In the genomic region with DNA sequence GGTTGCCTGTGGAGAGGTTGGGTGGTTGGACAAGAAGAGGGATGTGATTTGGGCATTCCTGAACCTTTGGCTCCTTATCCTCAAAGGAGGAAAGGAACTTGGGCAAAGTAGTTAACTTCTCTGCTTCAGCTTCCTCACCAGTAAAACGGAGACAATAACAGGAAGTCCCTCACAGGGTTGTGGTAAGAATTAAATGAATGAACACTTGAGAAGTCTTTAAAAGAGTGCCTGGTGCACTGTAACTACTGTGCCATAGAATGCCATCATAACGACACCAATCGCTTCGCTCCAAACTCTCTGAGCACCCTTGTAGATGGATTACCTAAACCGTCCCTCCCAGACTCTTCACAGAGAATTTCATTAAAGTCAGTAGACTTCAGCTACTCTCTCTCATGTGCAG, we compare ENCODE assay signal across 16 cellular contexts. TPM values are rescaled to one million over a fixed set of nuclear protein-coding genes. Genes with fewer than 3 reads are reported as not detected.
A peak's percentile ranks its signal among the peaks of the same experiment; 100 is the strongest.
DNase-seq lines count a peak whose midpoint lies in the region; ATAC-seq and TF ChIP-seq lines count a peak whose summit lies in the region.
"Had no signal": no experiment of that assay in that cellular context is flagged by ENCODE, and none has a peak within 500 bp of the region (broad histone marks: within the 10 kb centered on the region; RNA-seq: fewer than 3 reads in every experiment).

No MANE protein-coding gene starts in this region.

- peaks cover 32% of the 10 kb centered on the region for H3K36me3 Mint-ChIP-seq in CD4-positive, alpha-beta T cell (ENCODE audit: low read depth)
- H3K36me3 Mint-ChIP-seq in central memory CD8-positive, alpha-beta T cell (ENCODE audit: insufficient read depth): peaks cover 7% of the 10 kb centered on the region

- no peak for DNase-seq in CD4-positive, alpha-beta T cell
- DNase-seq in central memory CD8-positive, alpha-beta T cell (ENCODE audit: low spot score in 2 of 2): no peak
- no peak for DNase-seq in cortex of kidney (lab: John Stamatoyannopoulos, UW)
- no peak for DNase-seq in foreskin melanocyte
- DNase-seq in GM13976 (ENCODE audit: low spot score): no peak
- DNase-seq: H9; mammary epithelial cell; NCI-H226; posterior cingulate gyrus; stimulated activated naive CD4-positive, alpha-beta T cell treated with Interleukin-2 at 50 U/mL for 16 hours had no signal

- intact Hi-C loops in CD4-positive, alpha-beta T cell (cut with DNase I, micrococcal nuclease): no loop called here

- no peaks in the 10 kb centered on the region for H3K9me3 ChIP-seq in CD4-positive, alpha-beta T cell (ENCODE audit: control insufficient read depth, low read length)
- H3K9me3 ChIP-seq in KOPT-K1 (ENCODE audit: insufficient read depth, low read length, poor library complexity, severe bottlenecking): no peaks in the 10 kb centered on the region

- no peak overlapping the region for H3K27ac ChIP-seq in CD4-positive, alpha-beta T cell (ENCODE audit: low read depth, low read length)
- H3K27ac ChIP-seq in KOPT-K1 (ENCODE audit: low read depth, low read length, poor library complexity, severe bottlenecking): peak overlapping the region; percentile 38
- H3K27ac ChIP-seq: C4-2B, cardiac muscle cell had no signal

- H3K27ac Mint-ChIP-seq in CD4-positive, alpha-beta T cell: peak overlapping the region; percentile 89
- peak overlapping the region; percentile 70 for H3K27ac Mint-ChIP-seq in central memory CD8-positive, alpha-beta T cell (ENCODE audit: low read depth)

- POLR2A ChIA-PET in CD4-positive, alpha-beta T cell (lab: Charles Lee): interaction anchor here (1.0 to 2.6 kb wide), 4 partner anchors 10 to 204 kb away, joined by 3 to 14 read pairs (median 7); a partner anchor contains a TSS

- H3K36me3 ChIP-seq in KOPT-K1 (ENCODE audit: insufficient read depth, low read length): no peaks in the 10 kb centered on the region
- H3K36me3 ChIP-seq: cardiac muscle cell had no signal

- peak overlapping the region; percentile 16 for H3K4me3 Mint-ChIP-seq in CD4-positive, alpha-beta T cell
- no peak overlapping the region for H3K4me3 Mint-ChIP-seq in central memory CD8-positive, alpha-beta T cell
- H3K4me3 Mint-ChIP-seq: H9 had no signal

- H3K27me3 Mint-ChIP-seq in CD4-positive, alpha-beta T cell: no peaks in the 10 kb centered on the region
- H3K27me3 Mint-ChIP-seq in central memory CD8-positive, alpha-beta T cell: no peaks in the 10 kb centered on the region

- peak; percentile 93 for ATAC-seq in CD4-positive, alpha-beta T cell (ENCODE audit: poor library complexity)
- ATAC-seq in GM18511 (IDR thresholded peaks at IDR 0.05; ENCODE audit: unreplicated experiment): peak; percentile 63
- ATAC-seq in central memory CD8-positive, alpha-beta T cell (replicated peaks; ENCODE audit: extremely low read depth, poor library complexity, severe bottlenecking): peak; percentile 82
- ATAC-seq in HG02852 (IDR thresholded peaks at IDR 0.05; ENCODE audit: unreplicated experiment): no peak
- ATAC-seq: esophagus mucosa had no signal

- in situ Hi-C loops in GM13976 (cut with MboI; ENCODE audit: low sequenced_read_pairs, unreplicated experiment): loop anchor here (25.0 kb wide), 2 partner anchors 111 to 286 kb away; a partner anchor contains a TSS

- no peak for TF ChIP-seq CTCF in CD4-positive, alpha-beta T cell (IDR thresholded peaks at IDR 0.05)
- TF ChIP-seq CTCF in GM13976 (IDR thresholded peaks at IDR 0.05; ENCODE audit: borderline replicate concordance, control extremely low read depth, extremely low read depth, insufficient read depth, missing control alignments): no peak

- H3K4me1 Mint-ChIP-seq in CD4-positive, alpha-beta T cell (ENCODE audit: low read depth): peaks cover 28% of the 10 kb centered on the region
- peaks cover 21% of the 10 kb centered on the region for H3K4me1 Mint-ChIP-seq in central memory CD8-positive, alpha-beta T cell

- CTCF ChIA-PET in CD4-positive, alpha-beta T cell (lab: Charles Lee): interaction anchor here (1.4 kb wide), 1 partner anchor 10 kb away, joined by 4 read pairs; no protein-coding TSS in a partner anchor

- H3K9me3 Mint-ChIP-seq in CD4-positive, alpha-beta T cell: no peaks in the 10 kb centered on the region
- H3K9me3 Mint-ChIP-seq in central memory CD8-positive, alpha-beta T cell: no peaks in the 10 kb centered on the region

- H3K27me3 ChIP-seq in CD4-positive, alpha-beta T cell (ENCODE audit: control insufficient read depth, insufficient read depth, low read length): no peaks in the 10 kb centered on the region

RNA-seq across cellular contexts. Expression of a gene that starts 10.5 kb away (rescaled TPM):
- total RNA-seq in CD4-positive, alpha-beta T cell: 1 to 10 TPM; 2.9 to 3.8 TPM
- total RNA-seq: esophagus mucosa had no signal

RNA-seq across cellular contexts. Expression of a gene that starts 34.0 kb away (rescaled TPM):
- total RNA-seq in CD4-positive, alpha-beta T cell: 1 to 10 TPM; 5.1 TPM

RNA-seq across cellular contexts. Expression of a gene that starts 43.4 kb away (rescaled TPM):
- 10 to 100 TPM; 16.4 to 17.1 TPM for total RNA-seq in CD4-positive, alpha-beta T cell

RNA-seq across cellular contexts. Expression of a gene that starts 46.8 kb away (rescaled TPM):
- total RNA-seq in CD4-positive, alpha-beta T cell: 1 to 10 TPM; 3.7 to 4.1 TPM
